Comparison of ENCODE assay signal across 10 cellular contexts in genomic region chr22:44698531-44699421, GRCh38. TPM values are rescaled to one million over a fixed set of nuclear protein-coding genes. Genes with fewer than 3 reads are reported as not detected.
DNase-seq lines count a peak whose midpoint lies in the region; ATAC-seq and TF ChIP-seq lines count a peak whose summit lies in the region.
"Had no signal": no experiment of that assay in that cellular context is flagged by ENCODE, and none has a peak within 500 bp of the region (broad histone marks: within the 10 kb centered on the region; RNA-seq: fewer than 3 reads in every experiment).

No MANE protein-coding gene starts in this region.

- H3K4me3 ChIP-seq in cardiac fibroblast (replicated peaks in 1 of 2; ENCODE audit: low read depth in 2 of 2, low read length in 2 of 2) (no peak overlapping the region), lower leg skin (ENCODE audit: low read depth, poor library complexity, severe bottlenecking) (no peak overlapping the region), tibial nerve (no peak overlapping the region)

- POLR2A ChIA-PET in HEK293T (lab: Yijun Ruan, JAX) = no interaction called here

- H3K4me1 ChIP-seq in tibial nerve = peaks cover 0 to 58% (median 21%) of the 10 kb centered on the region in 4 donors

- WGBS in lower leg skin, 2 donors = 58 to 61% methylated on average over 23 of the region's 23 CpGs
- WGBS in tibial nerve, 2 donors = 31% methylated on average over 18 to 23 of the region's 23 CpGs

- H3K27me3 ChIP-seq in tibial nerve = no peaks in the 10 kb centered on the region

- peak in 1 of 2 donors; percentile 30 for TF ChIP-seq EP300 in tibial nerve (IDR thresholded peaks at IDR 0.05)

- H3K9me3 ChIP-seq in tibial nerve = no peaks in the 10 kb centered on the region

- CTCF ChIA-PET in HEK293T (lab: Yijun Ruan, JAX) = no interaction called here

- TF ChIP-seq POLR2A in lower leg skin (IDR thresholded peaks at IDR 0.05) (no peak), tibial nerve (IDR thresholded peaks at IDR 0.05) (no peak)

- no peaks in the 10 kb centered on the region for H3K36me3 ChIP-seq in tibial nerve

- intact Hi-C loops in lower leg skin (cut with DNase I; ENCODE audit: low total_unique reads) = loop anchor here (5.0 kb wide), 1 partner anchor 39 kb away; no protein-coding TSS in a partner anchor

- no peak for ATAC-seq in left lobe of liver
- ATAC-seq: stimulated activated naive B cell treated with anti-CD40 and anti-IgM and Interleukin-4, amounts not matched to agents 10 μg/mL and 1 μg/mL and 100 μg/mL, for 72 hours had no signal

- DNase-seq in HEK293T (ENCODE audit: extremely low spot score) (no peak), cardiac fibroblast (ENCODE audit: low read depth in 2 of 2) (peak; percentile 32 to 92), lower leg skin (ENCODE audit: low spot score in 2 of 2) (peak; percentile 63 to 94), tibial nerve (ENCODE audit: low spot score in 2 of 2) (peak; percentile 26 to 66), germinal center (ENCODE audit: low spot score) (no peak), OCI-M1 (lab: John Stamatoyannopoulos, UW) (no peak), NCI-H2029 treated with DMSO at 0.1 percent for 48 hours (lab: John Stamatoyannopoulos, UW) (no peak), left lobe of liver (ENCODE audit: low spot score) (no peak)
- DNase-seq: SIG-M5; stimulated activated naive B cell treated with anti-CD40 and anti-IgM and Interleukin-4, amounts not matched to agents 10 μg/mL and 1 μg/mL and 100 μg/mL, for 72 hours had no signal

- H3K27ac ChIP-seq in tibial nerve = peak overlapping the region; percentile 68 to 94 (median 80)

- TF ChIP-seq CTCF in cardiac fibroblast (IDR thresholded peaks at IDR 0.05; ENCODE audit: low read depth, low read length) (no peak), lower leg skin (IDR thresholded peaks at IDR 0.05) (no peak), tibial nerve (IDR thresholded peaks at IDR 0.05) (no peak)

TF ChIP-seq in HEK293T, 16 proteins besides CTCF, POLR2A, EP300 and RAD21:
- TF ChIP-seq BHLHE40 (IDR thresholded peaks at IDR 0.05; ENCODE audit: borderline replicate concordance) (no peak), SP1 (IDR thresholded peaks at IDR 0.05) (no peak), PKNOX1 (IDR thresholded peaks at IDR 0.05) (peak; percentile 70), LEF1 (IDR thresholded peaks at IDR 0.05; ENCODE audit: borderline replicate concordance) (no peak), ARNT (IDR thresholded peaks at IDR 0.05) (no peak), ZNF384 (IDR thresholded peaks at IDR 0.05) (no peak), FOXM1 (IDR thresholded peaks at IDR 0.05; ENCODE audit: borderline replicate concordance) (no peak), SUZ12 (IDR thresholded peaks at IDR 0.05) (no peak)

RNA-seq across cellular contexts. Expression of gene PRR5, which starts 3.2 kb away (rescaled TPM):
- total RNA-seq in lower leg skin = 10 to 100 TPM; 18.7 to 28.4 (median 19.6) TPM
- total RNA-seq in tibial nerve = 10 to 100 TPM; 40.4 to 68.4 (median 42.5) TPM
- total RNA-seq in left lobe of liver = 30.0 TPM

RNA-seq across cellular contexts. Expression of gene ARHGAP8, which starts 53.6 kb away (rescaled TPM):
- total RNA-seq in lower leg skin (1 to 10 TPM; 2.9 to 3.4 (median 3.2) TPM), tibial nerve (1 to 10 TPM; 1.7 to 5.7 (median 3.0) TPM), left lobe of liver (0.98 TPM)

Comparison
In these comparisons a context has a peak if more than half of its experiments do, and no peak if none do; other contexts are left out.
1. DNase-seq: peak in cardiac fibroblast (2 of 2), lower leg skin (2 of 2) and tibial nerve (2 of 2); none in HEK293T (single experiment), germinal center (single experiment), OCI-M1 (single experiment), NCI-H2029 treated with DMSO at 0.1 percent for 48 hours (single experiment) and left lobe of liver (single experiment).